In genomic region chr4:64774626-64775025, GRCh38 we compare ENCODE assay signal across 23 cellular contexts.
"Had no signal": no experiment of that assay in that cellular context is flagged by ENCODE, and none has a peak within 500 bp of the region (broad histone marks: within the 10 kb centered on the region; RNA-seq: fewer than 3 reads in every experiment).

No MANE protein-coding gene starts in this region.

- H3K27ac ChIP-seq: adrenal gland, left ventricle myocardium inferior, ovary, psoas muscle, suprapubic skin, transverse colon, vagina had no signal

- H3K4me3 Mint-ChIP-seq: dendritic cell treated with granulocyte-macrophage colony-stimulating factor and Interleukin-4, amounts not matched to agents 40 ng/mL and 50 ng/mL, for 4 days; naive thymus-derived CD8-positive, alpha-beta T cell; stimulated activated naive CD8-positive, alpha-beta T cell treated with anti-CD3 and anti-CD28 coated beads, Interleukin-15, amount 100 ng/mL, for 72 hours had no signal

- H3K27me3 Mint-ChIP-seq: dendritic cell treated with granulocyte-macrophage colony-stimulating factor and Interleukin-4, amounts not matched to agents 40 ng/mL and 50 ng/mL, for 4 days; naive thymus-derived CD8-positive, alpha-beta T cell; stimulated activated naive CD8-positive, alpha-beta T cell treated with anti-CD3 and anti-CD28 coated beads, Interleukin-15, amount 100 ng/mL, for 72 hours had no signal

- H3K36me3 ChIP-seq: adrenal gland, left ventricle myocardium inferior, ovary, suprapubic skin, transverse colon, vagina had no signal

- FAIRE-seq: frontal cortex, kidney, small intestine had no signal

- H3K9me3 Mint-ChIP-seq: activated naive CD4-positive, alpha-beta T cell treated with anti-CD3 and anti-CD28 coated beads, Interleukin-2, amount 50 U/mL, for 72 hours; dendritic cell treated with granulocyte-macrophage colony-stimulating factor and Interleukin-4, amounts not matched to agents 40 ng/mL and 50 ng/mL, for 4 days; naive thymus-derived CD8-positive, alpha-beta T cell; stimulated activated naive CD8-positive, alpha-beta T cell treated with anti-CD3 and anti-CD28 coated beads, Interleukin-15, amount 100 ng/mL, for 72 hours had no signal

- DNase-seq: activated CD4-positive, alpha-beta T cell treated with anti-CD3 and anti-CD28 coated beads, Interleukin-2, amount 50 U/mL, for 4 hours; activated gamma-delta T cell treated with Interleukin-2 at 50 U/mL for 16 hours; adrenal gland; effector memory CD4-positive, alpha-beta T cell; hypothalamus; kidney; left ventricle myocardium inferior; mesendoderm; ovary; psoas muscle; right cardiac atrium; small intestine; stimulated activated CD4-positive, alpha-beta T cell treated with anti-CD3 and anti-CD28 coated beads, Interleukin-15, amount 100 ng/mL, for 24 hours; stimulated activated CD4-positive, alpha-beta T cell treated with anti-CD3 and anti-CD28 coated beads, Interleukin-2, amount 100 ng/mL, for 48 hours; stimulated activated naive CD8-positive, alpha-beta T cell treated with anti-CD3 and anti-CD28 coated beads, Interleukin-15, amount 100 ng/mL, for 72 hours; T-helper 2 cell; transverse colon had no signal

- H3K9me3 ChIP-seq: adrenal gland, left ventricle myocardium inferior, ovary, psoas muscle, suprapubic skin, transverse colon, vagina had no signal

- ATAC-seq: activated naive CD4-positive, alpha-beta T cell treated with anti-CD3 and anti-CD28 coated beads, Interleukin-2, amount 50 U/mL, for 72 hours; naive thymus-derived CD8-positive, alpha-beta T cell; psoas muscle; right cardiac atrium; stimulated activated naive CD8-positive, alpha-beta T cell treated with anti-CD3 and anti-CD28 coated beads, Interleukin-15, amount 100 ng/mL, for 72 hours had no signal

- H3K36me3 Mint-ChIP-seq: activated naive CD4-positive, alpha-beta T cell treated with anti-CD3 and anti-CD28 coated beads, Interleukin-2, amount 50 U/mL, for 72 hours; naive thymus-derived CD8-positive, alpha-beta T cell had no signal

- H3K27me3 ChIP-seq: adrenal gland, ovary, suprapubic skin, transverse colon, vagina had no signal

- H3K4me1 ChIP-seq: adrenal gland, left ventricle myocardium inferior, psoas muscle, suprapubic skin, vagina had no signal

- H3K4me3 ChIP-seq: adrenal gland, left ventricle myocardium inferior, ovary, psoas muscle, suprapubic skin, transverse colon, vagina had no signal

- H3K4me1 Mint-ChIP-seq: naive thymus-derived CD8-positive, alpha-beta T cell; stimulated activated naive CD8-positive, alpha-beta T cell treated with anti-CD3 and anti-CD28 coated beads, Interleukin-15, amount 100 ng/mL, for 72 hours had no signal

- H3K27ac Mint-ChIP-seq: activated naive CD4-positive, alpha-beta T cell treated with anti-CD3 and anti-CD28 coated beads, Interleukin-2, amount 50 U/mL, for 72 hours; dendritic cell treated with granulocyte-macrophage colony-stimulating factor and Interleukin-4, amounts not matched to agents 40 ng/mL and 50 ng/mL, for 4 days; naive thymus-derived CD8-positive, alpha-beta T cell; stimulated activated naive CD8-positive, alpha-beta T cell treated with anti-CD3 and anti-CD28 coated beads, Interleukin-15, amount 100 ng/mL, for 72 hours had no signal
